ENCODE assay signal across 9 cellular contexts in the genomic region with DNA sequence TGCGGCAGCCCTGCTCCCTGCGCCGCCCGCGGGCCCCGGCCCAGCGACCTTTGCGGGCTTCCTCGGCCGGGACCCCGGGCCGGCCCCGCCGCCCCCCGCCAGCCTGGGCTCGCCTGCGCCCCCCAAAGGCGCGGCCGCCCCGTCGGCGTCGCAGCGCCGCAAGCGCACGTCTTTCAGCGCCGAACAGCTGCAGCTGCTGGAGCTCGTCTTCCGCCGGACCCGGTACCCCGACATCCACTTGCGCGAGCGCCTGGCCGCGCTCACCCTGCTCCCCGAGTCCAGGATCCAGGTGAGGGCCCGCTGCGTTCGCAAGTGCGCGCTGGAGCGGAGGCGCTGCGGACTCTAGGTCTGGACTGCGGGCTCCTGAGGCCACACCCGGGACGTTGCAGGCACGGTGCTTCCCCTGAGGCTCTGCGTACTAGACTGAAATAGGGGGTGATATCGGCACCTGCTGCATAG. TPM values are rescaled to one million over a fixed set of nuclear protein-coding genes. Genes with fewer than 3 reads are reported as not detected.
A peak's percentile ranks its signal among the peaks of the same experiment; 100 is the strongest.
DNase-seq lines count a peak whose midpoint lies in the region; ATAC-seq and TF ChIP-seq lines count a peak whose summit lies in the region.
"Had no signal": no experiment of that assay in that cellular context is flagged by ENCODE, and none has a peak within 500 bp of the region (broad histone marks: within the 10 kb centered on the region; RNA-seq: fewer than 3 reads in every experiment).

No MANE protein-coding gene starts in this region.

- H3K27ac Mint-ChIP-seq in CD4-positive, CD25-positive, alpha-beta regulatory T cell, result no peak overlapping the region
- no peak overlapping the region for H3K27ac Mint-ChIP-seq in progenitor cell of endocrine pancreas

- H4K20me1 ChIP-seq in SU-DHL-6 (ENCODE audit: low read depth, low read length), result no peaks in the 10 kb centered on the region

- peak overlapping the region; percentile 58 for H2AFZ ChIP-seq in SU-DHL-6 (ENCODE audit: low read depth, low read length, severe bottlenecking)

- peak overlapping the region; percentile 54 to 91 (median 74) for H3K4me3 Mint-ChIP-seq in CD4-positive, CD25-positive, alpha-beta regulatory T cell
- peak overlapping the region; percentile 83 for H3K4me3 Mint-ChIP-seq in progenitor cell of endocrine pancreas (ENCODE audit: low read depth)

- no peaks in the 10 kb centered on the region for H3K9me2 ChIP-seq in SU-DHL-6 (replicated peaks; ENCODE audit: insufficient read depth, low read length)

- peaks cover 12% of the 10 kb centered on the region for H3K4me1 ChIP-seq in CD4-positive, CD25-positive, alpha-beta regulatory T cell (ENCODE audit: control insufficient read depth, insufficient read depth, low read length, poor library complexity, severe bottlenecking)

- no peak overlapping the region for H3K27ac ChIP-seq in CD4-positive, CD25-positive, alpha-beta regulatory T cell (ENCODE audit: insufficient read depth, low read length, poor library complexity, severe bottlenecking)
- H3K27ac ChIP-seq in SU-DHL-6 (ENCODE audit: low read depth, low read length), result no peak overlapping the region

- H3K36me3 Mint-ChIP-seq in CD4-positive, CD25-positive, alpha-beta regulatory T cell, result no peaks in the 10 kb centered on the region
- peaks cover 5% of the 10 kb centered on the region for H3K36me3 Mint-ChIP-seq in progenitor cell of endocrine pancreas (ENCODE audit: insufficient read depth)

- H3F3A ChIP-seq in SU-DHL-6 (ENCODE audit: insufficient read depth), result peaks cover 15% of the 10 kb centered on the region

- DNase-seq in CD4-positive, CD25-positive, alpha-beta regulatory T cell, result peak in 2 of 3 donors; percentile 13 to 60
- DNase-seq in progenitor cell of endocrine pancreas (ENCODE audit: low spot score, unreplicated experiment), result peak; percentile 37
- no peak for DNase-seq in NCI-H345 treated with DMSO at 0.1 percent for 48 hours (lab: John Stamatoyannopoulos, UW; ENCODE audit: unreplicated experiment)
- DNase-seq in SKM-1 (lab: John Stamatoyannopoulos, UW; ENCODE audit: unreplicated experiment), result no peak

- ATAC-seq in CD4-positive, CD25-positive, alpha-beta regulatory T cell (ENCODE audit: low read depth in 2 of 2), result peak in 1 of 2 donors; percentile 31
- ATAC-seq in GM18867 (IDR thresholded peaks at IDR 0.05; ENCODE audit: unreplicated experiment) (peak; percentile 59), HG03060 (IDR thresholded peaks at IDR 0.05; ENCODE audit: low read depth, unreplicated experiment) (peak; percentile 42), esophagus mucosa (peak; percentile 58)

- no peaks in the 10 kb centered on the region for H3K79me2 ChIP-seq in SU-DHL-6 (ENCODE audit: insufficient read depth, low read length)

- H3K9me3 ChIP-seq in CD4-positive, CD25-positive, alpha-beta regulatory T cell (ENCODE audit: control insufficient read depth in 2 of 2, low read length in 2 of 2), result no peaks in the 10 kb centered on the region
- H3K9me3 ChIP-seq in SU-DHL-6 (ENCODE audit: insufficient read depth, low read length), result no peaks in the 10 kb centered on the region

- H3K36me3 ChIP-seq in CD4-positive, CD25-positive, alpha-beta regulatory T cell (ENCODE audit: control insufficient read depth, insufficient read depth, low read length), result no peaks in the 10 kb centered on the region
- no peaks in the 10 kb centered on the region for H3K36me3 ChIP-seq in SU-DHL-6 (ENCODE audit: low read length)

- peak overlapping the region; percentile 63 for H3K4me2 ChIP-seq in SU-DHL-6 (ENCODE audit: low read depth, low read length, poor library complexity, severe bottlenecking)

- no peak for TF ChIP-seq CTCF in SU-DHL-6 (IDR thresholded peaks at IDR 0.05; ENCODE audit: insufficient read depth, low read length, poor library complexity, severe bottlenecking)
- peak; percentile 42 for TF ChIP-seq CTCF in progenitor cell of endocrine pancreas (IDR thresholded peaks at IDR 0.05; ENCODE audit: unreplicated experiment)

- peak overlapping the region; percentile 41 for H3K9ac ChIP-seq in SU-DHL-6 (ENCODE audit: low read length)

- peaks cover 48% of the 10 kb centered on the region for H3K27me3 Mint-ChIP-seq in CD4-positive, CD25-positive, alpha-beta regulatory T cell
- peaks cover 53% of the 10 kb centered on the region for H3K27me3 Mint-ChIP-seq in progenitor cell of endocrine pancreas

- H3K27me3 ChIP-seq in CD4-positive, CD25-positive, alpha-beta regulatory T cell (ENCODE audit: control insufficient read depth, insufficient read depth, low read length), result peaks cover 10% of the 10 kb centered on the region
- H3K27me3 ChIP-seq in SU-DHL-6 (ENCODE audit: low read length), result no peaks in the 10 kb centered on the region

- H3K9me3 Mint-ChIP-seq in CD4-positive, CD25-positive, alpha-beta regulatory T cell, result no peaks in the 10 kb centered on the region
- no peaks in the 10 kb centered on the region for H3K9me3 Mint-ChIP-seq in progenitor cell of endocrine pancreas (ENCODE audit: low read depth)

- H3K4me1 Mint-ChIP-seq in CD4-positive, CD25-positive, alpha-beta regulatory T cell, result peaks cover 0 to 10% (median 0%) of the 10 kb centered on the region in 4 donors
- H3K4me1 Mint-ChIP-seq in progenitor cell of endocrine pancreas (ENCODE audit: low read depth), result peaks cover 3% of the 10 kb centered on the region

- no peak overlapping the region for H3K4me3 ChIP-seq in CD4-positive, CD25-positive, alpha-beta regulatory T cell (ENCODE audit: low read depth, low read length)
- H3K4me3 ChIP-seq in SU-DHL-6 (ENCODE audit: insufficient read depth, low read length, poor library complexity, severe bottlenecking), result peak overlapping the region; percentile 45

RNA-seq across cellular contexts. Expression of a gene that starts 0.4 kb away (rescaled TPM):
- total RNA-seq in CD4-positive, CD25-positive, alpha-beta regulatory T cell, result not detected
- not detected for polyA plus RNA-seq in CD4-positive, CD25-positive, alpha-beta regulatory T cell
- not detected for total RNA-seq in esophagus mucosa
- total RNA-seq in progenitor cell of endocrine pancreas, result 1.5 and 1.7 TPM in 2 replicates
- total RNA-seq: RPMI7951 had no signal

RNA-seq across cellular contexts. Expression of a gene that starts 37.3 kb away (rescaled TPM):
- 29.6 TPM for total RNA-seq in CD4-positive, CD25-positive, alpha-beta regulatory T cell
- 10 to 100 TPM; 14.7 to 21.9 (median 19.9) TPM for polyA plus RNA-seq in CD4-positive, CD25-positive, alpha-beta regulatory T cell
- 33.9 TPM for total RNA-seq in esophagus mucosa
- 29.3 and 31.6 TPM in 2 replicates for total RNA-seq in progenitor cell of endocrine pancreas

Comparison
In these comparisons a context has a peak if more than half of its experiments do, and no peak if none do; other contexts are left out.
1. DNase-seq: peak in CD4-positive, CD25-positive, alpha-beta regulatory T cell (2 of 3) and progenitor cell of endocrine pancreas (single experiment); none in NCI-H345 treated with DMSO at 0.1 percent for 48 hours (single experiment) and SKM-1 (single experiment).